Comparison of ENCODE assay signal across 1 cellular context in the genomic region with DNA sequence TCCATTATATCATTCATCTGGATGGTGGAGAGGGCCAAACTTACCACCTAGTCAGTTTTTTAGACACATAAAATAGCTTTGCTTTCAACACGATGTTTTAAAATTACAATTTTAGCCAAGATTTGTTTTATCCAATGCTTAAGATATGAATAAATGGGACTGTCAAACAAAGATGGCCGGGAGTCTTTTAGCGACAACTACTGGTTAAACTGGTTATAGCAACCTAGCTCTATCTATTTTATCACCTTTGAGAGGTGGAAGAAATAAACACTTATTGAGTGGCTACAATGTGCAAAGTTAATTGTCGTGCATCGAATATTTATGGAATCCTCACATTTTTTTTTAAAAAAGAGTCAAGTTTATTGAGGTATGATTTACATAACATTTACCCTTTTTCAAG.
TF ChIP-seq lines count a peak whose summit lies in the region.

No MANE protein-coding gene starts in this region.

TF ChIP-seq in GM23338, 12 proteins besides CTCF, POLR2A, EP300 and RAD21 (continued from another document):
- TF ChIP-seq, protein P1, sequence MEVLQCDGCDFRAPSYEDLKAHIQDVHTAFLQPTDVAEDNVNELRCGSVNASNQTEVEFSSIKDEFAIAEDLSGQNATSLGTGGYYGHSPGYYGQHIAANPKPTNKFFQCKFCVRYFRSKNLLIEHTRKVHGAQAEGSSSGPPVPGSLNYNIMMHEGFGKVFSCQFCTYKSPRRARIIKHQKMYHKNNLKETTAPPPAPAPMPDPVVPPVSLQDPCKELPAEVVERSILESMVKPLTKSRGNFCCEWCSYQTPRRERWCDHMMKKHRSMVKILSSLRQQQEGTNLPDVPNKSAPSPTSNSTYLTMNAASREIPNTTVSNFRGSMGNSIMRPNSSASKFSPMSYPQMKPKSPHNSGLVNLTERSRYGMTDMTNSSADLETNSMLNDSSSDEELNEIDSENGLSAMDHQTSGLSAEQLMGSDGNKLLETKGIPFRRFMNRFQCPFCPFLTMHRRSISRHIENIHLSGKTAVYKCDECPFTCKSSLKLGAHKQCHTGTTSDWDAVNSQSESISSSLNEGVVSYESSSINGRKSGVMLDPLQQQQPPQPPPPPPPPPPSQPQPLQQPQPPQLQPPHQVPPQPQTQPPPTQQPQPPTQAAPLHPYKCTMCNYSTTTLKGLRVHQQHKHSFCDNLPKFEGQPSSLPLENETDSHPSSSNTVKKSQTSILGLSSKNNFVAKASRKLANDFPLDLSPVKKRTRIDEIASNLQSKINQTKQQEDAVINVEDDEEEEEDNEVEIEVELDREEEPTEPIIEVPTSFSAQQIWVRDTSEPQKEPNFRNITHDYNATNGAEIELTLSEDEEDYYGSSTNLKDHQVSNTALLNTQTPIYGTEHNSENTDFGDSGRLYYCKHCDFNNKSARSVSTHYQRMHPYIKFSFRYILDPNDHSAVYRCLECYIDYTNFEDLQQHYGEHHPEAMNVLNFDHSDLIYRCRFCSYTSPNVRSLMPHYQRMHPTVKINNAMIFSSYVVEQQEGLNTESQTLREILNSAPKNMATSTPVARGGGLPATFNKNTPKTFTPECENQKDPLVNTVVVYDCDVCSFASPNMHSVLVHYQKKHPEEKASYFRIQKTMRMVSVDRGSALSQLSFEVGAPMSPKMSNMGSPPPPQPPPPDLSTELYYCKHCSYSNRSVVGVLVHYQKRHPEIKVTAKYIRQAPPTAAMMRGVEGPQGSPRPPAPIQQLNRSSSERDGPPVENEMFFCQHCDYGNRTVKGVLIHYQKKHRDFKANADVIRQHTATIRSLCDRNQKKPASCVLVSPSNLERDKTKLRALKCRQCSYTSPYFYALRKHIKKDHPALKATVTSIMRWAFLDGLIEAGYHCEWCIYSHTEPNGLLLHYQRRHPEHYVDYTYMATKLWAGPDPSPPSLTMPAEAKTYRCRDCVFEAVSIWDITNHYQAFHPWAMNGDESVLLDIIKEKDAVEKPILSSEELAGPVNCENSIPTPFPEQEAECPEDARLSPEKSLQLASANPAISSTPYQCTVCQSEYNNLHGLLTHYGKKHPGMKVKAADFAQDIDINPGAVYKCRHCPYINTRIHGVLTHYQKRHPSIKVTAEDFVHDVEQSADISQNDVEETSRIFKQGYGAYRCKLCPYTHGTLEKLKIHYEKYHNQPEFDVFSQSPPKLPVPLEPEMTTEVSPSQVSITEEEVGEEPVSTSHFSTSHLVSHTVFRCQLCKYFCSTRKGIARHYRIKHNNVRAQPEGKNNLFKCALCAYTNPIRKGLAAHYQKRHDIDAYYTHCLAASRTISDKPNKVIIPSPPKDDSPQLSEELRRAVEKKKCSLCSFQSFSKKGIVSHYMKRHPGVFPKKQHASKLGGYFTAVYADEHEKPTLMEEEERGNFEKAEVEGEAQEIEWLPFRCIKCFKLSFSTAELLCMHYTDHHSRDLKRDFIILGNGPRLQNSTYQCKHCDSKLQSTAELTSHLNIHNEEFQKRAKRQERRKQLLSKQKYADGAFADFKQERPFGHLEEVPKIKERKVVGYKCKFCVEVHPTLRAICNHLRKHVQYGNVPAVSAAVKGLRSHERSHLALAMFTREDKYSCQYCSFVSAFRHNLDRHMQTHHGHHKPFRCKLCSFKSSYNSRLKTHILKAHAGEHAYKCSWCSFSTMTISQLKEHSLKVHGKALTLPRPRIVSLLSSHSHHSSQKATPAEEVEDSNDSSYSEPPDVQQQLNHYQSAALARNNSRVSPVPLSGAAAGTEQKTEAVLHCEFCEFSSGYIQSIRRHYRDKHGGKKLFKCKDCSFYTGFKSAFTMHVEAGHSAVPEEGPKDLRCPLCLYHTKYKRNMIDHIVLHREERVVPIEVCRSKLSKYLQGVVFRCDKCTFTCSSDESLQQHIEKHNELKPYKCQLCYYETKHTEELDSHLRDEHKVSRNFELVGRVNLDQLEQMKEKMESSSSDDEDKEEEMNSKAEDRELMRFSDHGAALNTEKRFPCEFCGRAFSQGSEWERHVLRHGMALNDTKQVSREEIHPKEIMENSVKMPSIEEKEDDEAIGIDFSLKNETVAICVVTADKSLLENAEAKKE (CRISPR knock-in tag; IDR thresholded peaks at IDR 0.05), result no peak
TF ChIP-seq in GM23338: peak in this region for 0.
